In the genomic region with DNA sequence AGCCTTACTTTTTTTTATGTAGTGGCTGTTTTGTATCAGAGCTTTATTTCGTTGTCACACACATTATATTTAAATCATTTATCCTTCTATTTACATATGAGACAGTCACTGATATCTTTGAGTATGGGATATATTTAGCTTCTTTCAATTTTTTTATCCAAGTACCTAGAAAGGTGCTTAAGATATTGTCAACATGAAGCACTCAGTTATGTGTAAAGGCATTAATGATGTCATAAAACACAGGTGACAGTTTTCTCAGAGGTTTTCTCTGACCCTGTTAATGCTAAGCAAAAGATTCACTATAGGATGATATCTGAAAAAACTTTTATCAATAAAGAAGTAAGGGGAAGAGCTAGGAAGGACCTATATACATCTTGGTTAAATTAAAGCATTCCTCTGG, we compare ENCODE assay signal across 9 cellular contexts. TPM values are rescaled to one million over a fixed set of nuclear protein-coding genes. Genes with fewer than 3 reads are reported as not detected.
"Had no signal": no experiment of that assay in that cellular context is flagged by ENCODE, and none has a peak within 500 bp of the region (broad histone marks: within the 10 kb centered on the region; RNA-seq: fewer than 3 reads in every experiment).

No MANE protein-coding gene starts in this region.

- H3K4me3 ChIP-seq: GM12878 had no signal

- FAIRE-seq: G401.6, GM12878, GM12891, GM12892, GM18507, GM19239 had no signal

- ATAC-seq: GM12878 had no signal

- DNase-seq: GDM1, GF-D8 had no signal

RNA-seq across cellular contexts. Expression of a gene that starts 23.2 kb away (rescaled TPM):
- total RNA-seq: G401 had no signal
